ENCODE assay signal across 18 cellular contexts in the genomic region with DNA sequence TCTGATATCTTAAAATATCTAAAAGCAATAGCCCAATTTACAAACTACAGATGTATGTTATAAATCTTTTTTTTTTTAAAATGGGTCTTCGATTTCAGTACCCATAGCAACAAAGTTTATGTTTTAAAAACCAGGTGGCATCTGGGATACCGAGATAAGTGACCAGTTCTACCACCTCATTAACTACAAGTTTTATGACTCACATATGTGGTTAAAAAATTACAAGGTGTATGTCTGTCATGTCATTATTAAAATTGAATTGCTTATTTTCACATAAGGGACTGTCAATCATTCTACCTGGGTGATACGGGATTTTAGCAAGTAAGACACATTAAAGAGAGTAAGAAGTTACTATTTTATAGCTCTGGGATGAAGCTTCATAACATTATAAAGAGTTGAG.
DNase-seq lines count a peak whose midpoint lies in the region; ATAC-seq and TF ChIP-seq lines count a peak whose summit lies in the region.
"Had no signal": no experiment of that assay in that cellular context is flagged by ENCODE, and none has a peak within 500 bp of the region (broad histone marks: within the 10 kb centered on the region; RNA-seq: fewer than 3 reads in every experiment).

No MANE protein-coding gene starts in this region.

- H3K9me3 Mint-ChIP-seq in mesothelial cell of epicardium: no peaks in the 10 kb centered on the region
- H3K9me3 Mint-ChIP-seq: IgD-negative memory B cell had no signal

- CTCF ChIA-PET in RWPE1 (lab: Yijun Ruan, JAX): no interaction called here

- no peak overlapping the region for H3K4me3 ChIP-seq in left lung
- H3K4me3 ChIP-seq: SJSA1 had no signal

- H3K36me3 ChIP-seq in left lung: no peaks in the 10 kb centered on the region
- H3K36me3 ChIP-seq: SJSA1 had no signal

- TF ChIP-seq CTCF in RWPE1 (conservative IDR thresholded peaks at IDR 0.05; ENCODE audit: low read depth) (no peak), left lung (IDR thresholded peaks at IDR 0.05) (no peak), mesothelial cell of epicardium (IDR thresholded peaks at IDR 0.05; ENCODE audit: unreplicated experiment) (no peak)

- no peak overlapping the region for H3K27ac Mint-ChIP-seq in mesothelial cell of epicardium
- H3K27ac Mint-ChIP-seq: CD8-positive, alpha-beta memory T cell; IgD-negative memory B cell had no signal

- peaks cover 9% of the 10 kb centered on the region for H3K4me1 Mint-ChIP-seq in mesothelial cell of epicardium
- H3K4me1 Mint-ChIP-seq: CD8-positive, alpha-beta memory T cell; IgD-negative memory B cell had no signal

- H3K27ac ChIP-seq in RWPE1 (no peak overlapping the region), left lung (no peak overlapping the region)
- H3K27ac ChIP-seq: SJSA1 had no signal

- peak; percentile 80 for DNase-seq in HT-29 (ENCODE audit: low spot score)
- DNase-seq in RWPE1 (ENCODE audit: low spot score): peak; percentile 11
- peak; percentile 39 for DNase-seq in dermis blood vessel endothelial cell
- peak; percentile 42 for DNase-seq in renal cortical epithelial cell (ENCODE audit: low read depth)
- no peak for DNase-seq in left lung
- DNase-seq in mesothelial cell of epicardium (ENCODE audit: low spot score in 2 of 2, unreplicated experiment in 2 of 2): no peak
- DNase-seq in occipital lobe (lab: John Stamatoyannopoulos, UW): no peak
- DNase-seq: C1 segment of cervical spinal cord; CD8-positive, alpha-beta memory T cell; DMS79 treated with DMSO at 0.1 percent for 48 hours; H7; NCI-H187 treated with DMSO at 0.1 percent for 48 hours; NCI-H2227 treated with DMSO at 0.1 percent for 48 hours; NCI-H510A treated with DMSO at 0.1 percent for 48 hours; NCI-H82; PC-3 had no signal

- H3K27me3 Mint-ChIP-seq in mesothelial cell of epicardium (ENCODE audit: low read depth): no peaks in the 10 kb centered on the region

- no peaks in the 10 kb centered on the region for H3K36me3 Mint-ChIP-seq in mesothelial cell of epicardium
- H3K36me3 Mint-ChIP-seq: CD8-positive, alpha-beta memory T cell; IgD-negative memory B cell had no signal

- H3K27me3 ChIP-seq in left lung: no peaks in the 10 kb centered on the region
- H3K27me3 ChIP-seq: SJSA1 had no signal

- no peak overlapping the region for H3K4me3 Mint-ChIP-seq in mesothelial cell of epicardium
- H3K4me3 Mint-ChIP-seq: CD8-positive, alpha-beta memory T cell; IgD-negative memory B cell had no signal

- POLR2A ChIA-PET in RWPE1 (lab: Yijun Ruan, JAX; ENCODE audit: low non-redundant PET): no interaction called here

- intact Hi-C loops in left lung (cut with DNase I): no loop called here

- ATAC-seq in left lung: no peak
- ATAC-seq: PC-3 had no signal

- no peaks in the 10 kb centered on the region for H3K9me3 ChIP-seq in left lung
- H3K9me3 ChIP-seq: SJSA1 had no signal

- H3K4me1 ChIP-seq in left lung: no peaks in the 10 kb centered on the region

Comparison
In these comparisons a context has a peak if more than half of its experiments do, and no peak if none do; other contexts are left out.
1. DNase-seq: peak in HT-29 (single experiment), RWPE1 (single experiment), dermis blood vessel endothelial cell (single experiment) and renal cortical epithelial cell (single experiment); none in left lung (0 of 2), mesothelial cell of epicardium (0 of 2) and occipital lobe (single experiment).